Comparison of ENCODE assay signal across 1 cellular context in the genomic region with DNA sequence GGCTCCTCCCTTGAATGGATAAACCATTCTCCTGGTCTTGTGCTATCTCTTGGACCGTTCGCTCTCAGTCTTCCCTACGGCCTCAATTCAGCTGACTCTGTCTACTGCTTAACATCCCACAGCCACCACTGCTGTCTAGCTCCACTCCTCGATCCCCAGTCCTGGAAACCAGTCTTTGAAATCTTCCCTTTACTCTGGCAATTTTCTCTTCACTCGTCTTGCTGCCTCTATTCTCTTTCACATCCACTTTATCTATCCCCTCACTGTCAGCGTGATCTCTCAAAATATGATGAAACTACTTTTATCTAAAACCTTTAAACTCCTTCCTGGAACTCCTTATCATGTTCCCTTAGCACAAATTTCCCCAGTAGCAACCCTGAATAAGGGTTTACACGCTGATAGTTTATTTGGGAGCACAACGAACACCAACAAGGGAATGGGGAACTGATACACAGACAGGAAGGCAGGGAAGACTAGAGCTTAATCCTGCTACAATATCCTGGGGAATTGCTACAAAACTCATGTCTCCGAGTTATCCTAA.
TF ChIP-seq lines count a peak whose summit lies in the region.

No MANE protein-coding gene starts in this region.

TF ChIP-seq in K562, 482 proteins besides CTCF, POLR2A, EP300 and RAD21 (continues in another document):
- TF ChIP-seq, protein P1, sequence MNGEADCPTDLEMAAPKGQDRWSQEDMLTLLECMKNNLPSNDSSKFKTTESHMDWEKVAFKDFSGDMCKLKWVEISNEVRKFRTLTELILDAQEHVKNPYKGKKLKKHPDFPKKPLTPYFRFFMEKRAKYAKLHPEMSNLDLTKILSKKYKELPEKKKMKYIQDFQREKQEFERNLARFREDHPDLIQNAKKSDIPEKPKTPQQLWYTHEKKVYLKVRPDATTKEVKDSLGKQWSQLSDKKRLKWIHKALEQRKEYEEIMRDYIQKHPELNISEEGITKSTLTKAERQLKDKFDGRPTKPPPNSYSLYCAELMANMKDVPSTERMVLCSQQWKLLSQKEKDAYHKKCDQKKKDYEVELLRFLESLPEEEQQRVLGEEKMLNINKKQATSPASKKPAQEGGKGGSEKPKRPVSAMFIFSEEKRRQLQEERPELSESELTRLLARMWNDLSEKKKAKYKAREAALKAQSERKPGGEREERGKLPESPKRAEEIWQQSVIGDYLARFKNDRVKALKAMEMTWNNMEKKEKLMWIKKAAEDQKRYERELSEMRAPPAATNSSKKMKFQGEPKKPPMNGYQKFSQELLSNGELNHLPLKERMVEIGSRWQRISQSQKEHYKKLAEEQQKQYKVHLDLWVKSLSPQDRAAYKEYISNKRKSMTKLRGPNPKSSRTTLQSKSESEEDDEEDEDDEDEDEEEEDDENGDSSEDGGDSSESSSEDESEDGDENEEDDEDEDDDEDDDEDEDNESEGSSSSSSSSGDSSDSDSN (IDR thresholded peaks at IDR 0.05; ENCODE audit: borderline replicate concordance in 1 of 2, low read depth in 2 of 2, low read length in 2 of 2): peak; percentile 63 to 80; a peak in 2 of 4 replicates
- TF ChIP-seq SMARCA5 (IDR thresholded peaks at IDR 0.05): peak; percentile 25; the same call in 1 of the 2 replicates
- TF ChIP-seq PRDM10 (IDR thresholded peaks at IDR 0.05; ENCODE audit: partially characterized antibody): no peak
- peak; percentile 88 for TF ChIP-seq HMBOX1 (IDR thresholded peaks at IDR 0.05)
- 0 out of 2 replicates have a peak, but pooled peaks have one; percentile 9 for TF ChIP-seq PYGO2 (tag; IDR thresholded peaks at IDR 0.05)
- peak; percentile 84; the same call in 1 of the 2 replicates for TF ChIP-seq NBN (IDR thresholded peaks at IDR 0.05; ENCODE audit: low read depth)
- peak in 1 of 2 experiments; percentile 43; a peak in 1 of 4 replicates for TF ChIP-seq CSDE1 (IDR thresholded peaks at IDR 0.05)
- TF ChIP-seq, protein P2, sequence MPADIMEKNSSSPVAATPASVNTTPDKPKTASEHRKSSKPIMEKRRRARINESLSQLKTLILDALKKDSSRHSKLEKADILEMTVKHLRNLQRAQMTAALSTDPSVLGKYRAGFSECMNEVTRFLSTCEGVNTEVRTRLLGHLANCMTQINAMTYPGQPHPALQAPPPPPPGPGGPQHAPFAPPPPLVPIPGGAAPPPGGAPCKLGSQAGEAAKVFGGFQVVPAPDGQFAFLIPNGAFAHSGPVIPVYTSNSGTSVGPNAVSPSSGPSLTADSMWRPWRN (IDR thresholded peaks at IDR 0.05; ENCODE audit: low read depth): 0 out of 2 replicates have a peak, but pooled peaks have one; percentile 27
- TF ChIP-seq CEBPG (CRISPR knock-in tag; IDR thresholded peaks at IDR 0.05): no peak
- peak; percentile 46 to 71; a peak in 3 of 4 replicates for TF ChIP-seq CEBPG (tag; conservative IDR thresholded peaks at IDR 0.05 in 1 of 2, IDR thresholded peaks at IDR 0.05 in 1 of 2)
- peak; percentile 65; the same call in 1 of the 2 replicates for TF ChIP-seq MYC (IDR thresholded peaks at IDR 0.05; ENCODE audit: low read depth, low read length)
- no peak for TF ChIP-seq MYC (CRISPR knock-in tag; IDR thresholded peaks at IDR 0.05; ENCODE audit: borderline replicate concordance, low read depth)
- TF ChIP-seq NCOR1 (IDR thresholded peaks at IDR 0.05): peak; percentile 45; the same call in 1 of the 2 replicates
- TF ChIP-seq PTTG1 (tag; IDR thresholded peaks at IDR 0.05; ENCODE audit: low read depth): no peak
- TF ChIP-seq, protein P3, sequence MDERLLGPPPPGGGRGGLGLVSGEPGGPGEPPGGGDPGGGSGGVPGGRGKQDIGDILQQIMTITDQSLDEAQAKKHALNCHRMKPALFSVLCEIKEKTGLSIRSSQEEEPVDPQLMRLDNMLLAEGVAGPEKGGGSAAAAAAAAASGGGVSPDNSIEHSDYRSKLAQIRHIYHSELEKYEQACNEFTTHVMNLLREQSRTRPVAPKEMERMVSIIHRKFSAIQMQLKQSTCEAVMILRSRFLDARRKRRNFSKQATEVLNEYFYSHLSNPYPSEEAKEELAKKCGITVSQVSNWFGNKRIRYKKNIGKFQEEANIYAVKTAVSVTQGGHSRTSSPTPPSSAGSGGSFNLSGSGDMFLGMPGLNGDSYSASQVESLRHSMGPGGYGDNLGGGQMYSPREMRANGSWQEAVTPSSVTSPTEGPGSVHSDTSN (CRISPR knock-in tag; IDR thresholded peaks at IDR 0.05; ENCODE audit: low read depth): no peak
- TF ChIP-seq, protein P3 (tag; conservative IDR thresholded peaks at IDR 0.05; ENCODE audit: low read depth): peak; percentile 39; the same call in 1 of the 2 replicates
- 0 out of 4 replicates have a peak, but pooled peaks of 1 of the 2 experiments have one; percentile 46 for TF ChIP-seq TBL1XR1 (IDR thresholded peaks at IDR 0.05; ENCODE audit: low read length in 2 of 2)
- TF ChIP-seq SOX6 (IDR thresholded peaks at IDR 0.05): peak; percentile 55; the same call in 1 of the 2 replicates
- TF ChIP-seq ZNF184 (CRISPR knock-in tag; IDR thresholded peaks at IDR 0.05): no peak
- TF ChIP-seq ZNF282 (CRISPR knock-in tag; IDR thresholded peaks at IDR 0.05): no peak
- TF ChIP-seq LARP7 (IDR thresholded peaks at IDR 0.05): no peak
- 0 out of 2 replicates have a peak, but pooled peaks have one; percentile 12 for TF ChIP-seq BACH1 (tag; IDR thresholded peaks at IDR 0.05)
- peak; percentile 83; the same call in 1 of the 2 replicates for TF ChIP-seq SMARCA4 (IDR thresholded peaks at IDR 0.05)
- no peak for TF ChIP-seq MAFG (tag; conservative IDR thresholded peaks at IDR 0.05)
- TF ChIP-seq RFX1 (IDR thresholded peaks at IDR 0.05): no peak
- 0 out of 2 replicates have a peak, but pooled peaks have one; percentile 32 for TF ChIP-seq ZNF644 (tag; IDR thresholded peaks at IDR 0.05; ENCODE audit: low read depth)
- peak; percentile 67 for TF ChIP-seq POLR2B (IDR thresholded peaks at IDR 0.05; ENCODE audit: low read depth, partially characterized antibody)
- peak; percentile 37; the same call in 1 of the 2 replicates for TF ChIP-seq ZNF316 (IDR thresholded peaks at IDR 0.05)
- TF ChIP-seq JUND (IDR thresholded peaks at IDR 0.05; ENCODE audit: borderline replicate concordance, low read depth, low read length): 0 out of 2 replicates have a peak, but pooled peaks have one; percentile 7
- TF ChIP-seq JUND (tag; IDR thresholded peaks at IDR 0.05; ENCODE audit: borderline replicate concordance, low read depth, low read length): peak; percentile 50; the same call in 1 of the 3 replicates
- TF ChIP-seq FOXJ2 (tag; IDR thresholded peaks at IDR 0.05): 0 out of 2 replicates have a peak, but pooled peaks have one; percentile 22
- peak; percentile 51; the same call in 1 of the 2 replicates for TF ChIP-seq POLR2H (tag; IDR thresholded peaks at IDR 0.05; ENCODE audit: low read depth)
- peak; percentile 82 for TF ChIP-seq DPF2 (IDR thresholded peaks at IDR 0.05)
- peak; percentile 63 for TF ChIP-seq EP400 (IDR thresholded peaks at IDR 0.05)
- TF ChIP-seq ARNT (IDR thresholded peaks at IDR 0.05): peak in 1 of 2 experiments; percentile 44; a peak in 1 of 4 replicates
- TF ChIP-seq ATF4 (CRISPR knock-in tag; IDR thresholded peaks at IDR 0.05): 0 out of 2 replicates have a peak, but pooled peaks have one; percentile 38
- TF ChIP-seq ZNF212 (CRISPR knock-in tag; IDR thresholded peaks at IDR 0.05): no peak
- TF ChIP-seq BRD9 (IDR thresholded peaks at IDR 0.05; ENCODE audit: low read depth, partially characterized antibody): peak; percentile 53
- TF ChIP-seq PCBP1 (IDR thresholded peaks at IDR 0.05; ENCODE audit: low read depth, low read length, poor library complexity, severe bottlenecking): no peak
- TF ChIP-seq RBBP5 (IDR thresholded peaks at IDR 0.05; ENCODE audit: borderline replicate concordance, insufficient read depth, low read length, poor library complexity, severe bottlenecking): peak; percentile 37
- no peak for TF ChIP-seq MCM3 (IDR thresholded peaks at IDR 0.05)
- TF ChIP-seq HDAC2 (IDR thresholded peaks at IDR 0.05): peak; percentile 72
- TF ChIP-seq, protein P4, sequence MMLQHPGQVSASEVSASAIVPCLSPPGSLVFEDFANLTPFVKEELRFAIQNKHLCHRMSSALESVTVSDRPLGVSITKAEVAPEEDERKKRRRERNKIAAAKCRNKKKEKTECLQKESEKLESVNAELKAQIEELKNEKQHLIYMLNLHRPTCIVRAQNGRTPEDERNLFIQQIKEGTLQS (IDR thresholded peaks at IDR 0.05): peak; percentile 63; the same call in 1 of the 2 replicates
- TF ChIP-seq, protein P4 (CRISPR knock-in tag; conservative IDR thresholded peaks at IDR 0.05): no peak
- TF ChIP-seq TRIM24 (IDR thresholded peaks at IDR 0.05): peak; percentile 42 to 69; a peak in 3 of 4 replicates
- no peak for TF ChIP-seq NR2C1 (IDR thresholded peaks at IDR 0.05)
- TF ChIP-seq NR2C1 (tag; IDR thresholded peaks at IDR 0.05): peak; percentile 50; the same call in 1 of the 2 replicates
- TF ChIP-seq SPI1 (IDR thresholded peaks at IDR 0.05; ENCODE audit: borderline replicate concordance, low read depth, low read length): peak; percentile 61; the same call in 1 of the 2 replicates
- TF ChIP-seq KDM5B (IDR thresholded peaks at IDR 0.05; ENCODE audit: insufficient replicate concordance, low read depth, low read length): peak; percentile 29
- peak; percentile 39 for TF ChIP-seq TAF9B (IDR thresholded peaks at IDR 0.05; ENCODE audit: partially characterized antibody)
- TF ChIP-seq TBP (optimal IDR thresholded peaks at IDR 0.05; ENCODE audit: low read depth, low read length): peak; percentile 39
- peak; percentile 56; the same call in 1 of the 2 replicates for TF ChIP-seq CC2D1A (IDR thresholded peaks at IDR 0.05)
